Comparison of ENCODE assay signal across 8 cellular contexts in genomic region chr10:119686465-119687191, GRCh38. TPM values are rescaled to one million over a fixed set of nuclear protein-coding genes. Genes with fewer than 3 reads are reported as not detected.
DNase-seq lines count a peak whose midpoint lies in the region; ATAC-seq and TF ChIP-seq lines count a peak whose summit lies in the region.

No MANE protein-coding gene starts in this region.

- no peaks in the 10 kb centered on the region for H3K79me2 ChIP-seq in smooth muscle cell (ENCODE audit: low read depth)

- peaks cover 0 to 2% (median 1%) of the 10 kb centered on the region in 3 donors for H3K27me3 Mint-ChIP-seq in immature natural killer cell (ENCODE audit: low read depth in 3 of 3)

- peak overlapping the region; percentile 39 for H3K4me3 ChIP-seq in smooth muscle cell

- no peaks in the 10 kb centered on the region for H4K20me1 ChIP-seq in smooth muscle cell (ENCODE audit: low read depth)

- peak overlapping the region; percentile 74 to 86 (median 78) for H3K27ac Mint-ChIP-seq in immature natural killer cell

- ATAC-seq in HG02763 (IDR thresholded peaks at IDR 0.05; ENCODE audit: unreplicated experiment), result peak; percentile 78

- H3K36me3 ChIP-seq in smooth muscle cell (ENCODE audit: low read depth), result no peaks in the 10 kb centered on the region

- no peaks in the 10 kb centered on the region for H3K9me3 Mint-ChIP-seq in immature natural killer cell

- H3K9ac ChIP-seq in smooth muscle cell (ENCODE audit: low read depth), result peak overlapping the region; percentile 5

- H3K4me1 Mint-ChIP-seq in immature natural killer cell, result peaks cover 25 to 34% of the 10 kb centered on the region in 2 donors

- 3% methylated on average over 24 of the region's 24 CpGs for WGBS in smooth muscle cell (ENCODE audit: low lambda C conversion rate)

- peaks cover 10% of the 10 kb centered on the region for H3F3A ChIP-seq in smooth muscle cell (ENCODE audit: low read depth)

- H3K4me3 Mint-ChIP-seq in immature natural killer cell, result peak overlapping the region; percentile 79 to 89 (median 83)

- DNase-seq in NCI-H2029 treated with DMSO at 0.1 percent for 48 hours (lab: John Stamatoyannopoulos, UW), result peak; percentile 1
- DNase-seq in activated CD4-positive, CD25-positive, alpha-beta regulatory T cell (lab: John Stamatoyannopoulos, UW), result peak; percentile 61 to 82 (median 67)
- peak in 58 of 61 donors; percentile 17 to 89 (median 63) for DNase-seq in caudate nucleus (lab: John Stamatoyannopoulos, UW)
- peak; percentile 71 to 77 (median 76) for DNase-seq in immature natural killer cell
- DNase-seq in smooth muscle cell (lab: John Stamatoyannopoulos, UW; ENCODE audit: unreplicated experiment), result peak; percentile 23
- no peak for DNase-seq in NCI-H1105 (lab: John Stamatoyannopoulos, UW)

- H3K27me3 ChIP-seq in smooth muscle cell (ENCODE audit: low read depth), result no peaks in the 10 kb centered on the region

- H3K36me3 Mint-ChIP-seq in immature natural killer cell, result no peaks in the 10 kb centered on the region

- peak overlapping the region; percentile 96 for H2AFZ ChIP-seq in smooth muscle cell (ENCODE audit: low read depth)

- H3K4me2 ChIP-seq in smooth muscle cell, result peak overlapping the region; percentile 76

- peak overlapping the region; percentile 84 for H3K27ac ChIP-seq in caudate nucleus (ENCODE audit: low read depth, low read length)
- H3K27ac ChIP-seq in smooth muscle cell (ENCODE audit: low read depth), result peak overlapping the region; percentile 24

- peaks cover 19% of the 10 kb centered on the region for H3K4me1 ChIP-seq in smooth muscle cell (ENCODE audit: low read depth)

- peak; percentile 89 for TF ChIP-seq CTCF in GM12874 (IDR thresholded peaks at IDR 0.05; ENCODE audit: insufficient read depth, low read depth, low read length)
- TF ChIP-seq CTCF in smooth muscle cell (IDR thresholded peaks at IDR 0.05; ENCODE audit: borderline replicate concordance, insufficient read depth, poor library complexity, severe bottlenecking), result peak; percentile 96

- H3K9me3 ChIP-seq in smooth muscle cell (replicated peaks; ENCODE audit: low read depth), result no peaks in the 10 kb centered on the region

RNA-seq across cellular contexts. Expression of gene BAG3, which starts 35.4 kb away (rescaled TPM):
- 1 to 10 TPM in 2 of 3 donors, under 1 TPM in 1; 0.57 to 3.1 (median 2.2) TPM for polyA plus RNA-seq in immature natural killer cell
- 24.4 and 25.5 TPM in 2 replicates for total RNA-seq in smooth muscle cell
- polyA plus RNA-seq in smooth muscle cell, result 70.1 and 73.7 TPM in 2 replicates

RNA-seq across cellular contexts. Expression of gene INPP5F, which starts 39.2 kb away (rescaled TPM):
- polyA plus RNA-seq in immature natural killer cell (1 to 10 TPM; 6.7 to 8.0 (median 6.8) TPM), smooth muscle cell (15.9 and 16.3 TPM in 2 replicates)
- total RNA-seq in smooth muscle cell, result 106 and 143 TPM in 2 replicates

Comparison
In these comparisons a context has a peak if more than half of its experiments do, and no peak if none do; other contexts are left out.
1. RNA of gene BAG3, which starts 35.4 kb away (polyA plus RNA-seq): 70.1 to 73.7 TPM in smooth muscle cell; 0.57 to 3.1 TPM in immature natural killer cell; every median in the first group is over 10 times any median in the second.